9 cellular contexts compared by ENCODE assay signal in genomic region chr10:120423350-120424197, GRCh38. TPM values are rescaled to one million over a fixed set of nuclear protein-coding genes. Genes with fewer than 3 reads are reported as not detected.
DNase-seq lines count a peak whose midpoint lies in the region; ATAC-seq and TF ChIP-seq lines count a peak whose summit lies in the region.
"Had no signal": no experiment of that assay in that cellular context is flagged by ENCODE, and none has a peak within 500 bp of the region (broad histone marks: within the 10 kb centered on the region; RNA-seq: fewer than 3 reads in every experiment).

No MANE protein-coding gene starts in this region.

- H3K4me3 ChIP-seq in Loucy (ENCODE audit: low read length, poor library complexity, severe bottlenecking) = no peak overlapping the region

- no peak overlapping the region for H3K9ac ChIP-seq in Loucy (ENCODE audit: low read depth, low read length, poor library complexity, severe bottlenecking)

- no peaks in the 10 kb centered on the region for H3K9me2 ChIP-seq in Loucy (replicated peaks; ENCODE audit: low read depth, low read length)

- H3F3A ChIP-seq in Loucy (ENCODE audit: low read depth) = no peaks in the 10 kb centered on the region

- no peaks in the 10 kb centered on the region; the same call in 1 of the 2 replicates for H3K9me3 ChIP-seq in Loucy (ENCODE audit: insufficient read depth, low read depth, low read length)

- no peaks in the 10 kb centered on the region for H3K79me2 ChIP-seq in Loucy (ENCODE audit: insufficient read depth, low read length)

- no peaks in the 10 kb centered on the region for H3K9me3 Mint-ChIP-seq in WTC11
- peaks cover 1% of the 10 kb centered on the region for H3K9me3 Mint-ChIP-seq in glutamatergic neuron (ENCODE audit: unreplicated experiment)

- H3K27ac Mint-ChIP-seq in WTC11 (no peak overlapping the region), glutamatergic neuron (ENCODE audit: unreplicated experiment) (no peak overlapping the region)

- H3K4me2 ChIP-seq in Loucy (ENCODE audit: low read depth, low read length, poor library complexity, severe bottlenecking) = peak overlapping the region; percentile 25

- H3K27me3 Mint-ChIP-seq in WTC11 (ENCODE audit: low read depth) = no peaks in the 10 kb centered on the region
- H3K27me3 Mint-ChIP-seq in glutamatergic neuron (ENCODE audit: unreplicated experiment) = no peaks in the 10 kb centered on the region

- H3K36me3 ChIP-seq in Loucy (ENCODE audit: insufficient read depth, low read length) = no peaks in the 10 kb centered on the region

- 0 out of 2 replicates have a peak overlapping the region, but pooled peaks have one; percentile 40 for H2AFZ ChIP-seq in Loucy (ENCODE audit: low read length)

- peaks cover 5% of the 10 kb centered on the region; the same call in 1 of the 2 replicates for H3K4me1 Mint-ChIP-seq in WTC11
- no peaks in the 10 kb centered on the region for H3K4me1 Mint-ChIP-seq in glutamatergic neuron (ENCODE audit: low read depth, unreplicated experiment)
- H3K4me1 Mint-ChIP-seq: CD4-positive, CD25-positive, alpha-beta regulatory T cell had no signal

- H3K4me3 Mint-ChIP-seq in WTC11 = no peak overlapping the region
- H3K4me3 Mint-ChIP-seq in glutamatergic neuron (ENCODE audit: unreplicated experiment) = no peak overlapping the region
- H3K4me3 Mint-ChIP-seq: CD4-positive, CD25-positive, alpha-beta regulatory T cell had no signal

- ATAC-seq in GM19467 (IDR thresholded peaks at IDR 0.05; ENCODE audit: unreplicated experiment) (peak; percentile 73), WTC11 (peak; percentile 71; the same call in 1 of the 2 replicates), HG03025 (IDR thresholded peaks at IDR 0.05; ENCODE audit: low FRiP score, unreplicated experiment) (no peak)

- TF ChIP-seq CTCF in Loucy (conservative IDR thresholded peaks at IDR 0.05; ENCODE audit: low read length) (peak; percentile 98), WTC11 (IDR thresholded peaks at IDR 0.05) (peak; percentile 85), glutamatergic neuron (IDR thresholded peaks at IDR 0.05; ENCODE audit: partially characterized antibody, unreplicated experiment) (peak; percentile 94)

- POLR2A ChIA-PET in WTC11 (lab: Charles Lee) = no interaction called here

- H4K20me1 ChIP-seq in Loucy (ENCODE audit: insufficient read depth, low read length, poor library complexity, severe bottlenecking) = no peaks in the 10 kb centered on the region

- CTCF ChIA-PET in WTC11 (lab: Charles Lee) = interaction anchor here (0.7 to 2.0 kb wide), 12 partner anchors 8 to 285 kb away, joined by 3 to 9 read pairs (median 4); partner anchors contain the start of gene PLPP4

- H3K27me3 ChIP-seq in Loucy (ENCODE audit: insufficient read depth, low read length, poor library complexity, severe bottlenecking) = no peaks in the 10 kb centered on the region

- H3K36me3 Mint-ChIP-seq in WTC11 (no peaks in the 10 kb centered on the region), glutamatergic neuron (ENCODE audit: unreplicated experiment) (peaks cover 9% of the 10 kb centered on the region)
- H3K36me3 Mint-ChIP-seq: CD4-positive, CD25-positive, alpha-beta regulatory T cell had no signal

- peaks cover 32% of the 10 kb centered on the region for H3K4me1 ChIP-seq in Loucy (ENCODE audit: insufficient read depth, low read length, poor library complexity, severe bottlenecking)

- DNase-seq in NCI-H1694 treated with DMSO at 0.1 percent for 48 hours (lab: John Stamatoyannopoulos, UW) = peak; percentile 15
- DNase-seq in NCI-H1694 (lab: John Stamatoyannopoulos, UW) = no peak
- DNase-seq in WTC11 (ENCODE audit: low spot score) = peak; percentile 64
- DNase-seq in glutamatergic neuron = peak; percentile 71
- peak; percentile 16 for DNase-seq in putamen (ENCODE audit: low spot score)

TF ChIP-seq in WTC11, 78 proteins besides CTCF, POLR2A, EP300 and RAD21 (continues in another document):
- no peak for TF ChIP-seq GTF2I (CRISPR knock-in tag; conservative IDR thresholded peaks at IDR 0.05)
- no peak for TF ChIP-seq ZNF281 (CRISPR knock-in tag; IDR thresholded peaks at IDR 0.05)
- TF ChIP-seq NR1H2 (CRISPR knock-in tag; IDR thresholded peaks at IDR 0.05) = no peak
- no peak for TF ChIP-seq PRDM15 (CRISPR knock-in tag; IDR thresholded peaks at IDR 0.05)
- no peak for TF ChIP-seq ATF6 (CRISPR knock-in tag; IDR thresholded peaks at IDR 0.05)
- no peak for TF ChIP-seq HMGXB4 (CRISPR knock-in tag; IDR thresholded peaks at IDR 0.05)
- TF ChIP-seq PRRX2 (CRISPR knock-in tag; IDR thresholded peaks at IDR 0.05) = no peak
- no peak for TF ChIP-seq ESRRA (CRISPR knock-in tag; IDR thresholded peaks at IDR 0.05; ENCODE audit: borderline replicate concordance)
- TF ChIP-seq ELF4 (CRISPR knock-in tag; IDR thresholded peaks at IDR 0.05; ENCODE audit: low read depth) = no peak
- no peak for TF ChIP-seq SOX15 (CRISPR knock-in tag; IDR thresholded peaks at IDR 0.05)
- TF ChIP-seq NFATC4 (CRISPR knock-in tag; IDR thresholded peaks at IDR 0.05) = no peak
- TF ChIP-seq GABPB1 (CRISPR knock-in tag; IDR thresholded peaks at IDR 0.05) = no peak

RNA-seq across cellular contexts. Expression of gene PLPP4, which starts 33.5 kb away (rescaled TPM):
- 0.15 TPM in 1 of 3 replicates, not detected in the others for total RNA-seq in WTC11 (2021)
- total RNA-seq in glutamatergic neuron (ENCODE audit: unreplicated experiment) = 2.6 TPM
- total RNA-seq: CD4-positive, CD25-positive, alpha-beta regulatory T cell had no signal
